16 cellular contexts compared by ENCODE assay signal in genomic region chr11:227824-228223, GRCh38. TPM values are rescaled to one million over a fixed set of nuclear protein-coding genes. Genes with fewer than 3 reads are reported as not detected.
DNase-seq lines count a peak whose midpoint lies in the region; ATAC-seq, FAIRE-seq and TF ChIP-seq lines count a peak whose summit lies in the region.
"Had no signal": no experiment of that assay in that cellular context is flagged by ENCODE, and none has a peak within 500 bp of the region (broad histone marks: within the 10 kb centered on the region; RNA-seq: fewer than 3 reads in every experiment).

No MANE protein-coding gene starts in this region.

- no peak overlapping the region for H3K9ac ChIP-seq in kidney (ENCODE audit: low read length in 2 of 2)
- H3K9ac ChIP-seq: BLaER1 treated with 17β-estradiol and CSF1 and Interleukin-3, amounts not matched to agents 10 nM and 100 nM; GM23248 had no signal

- H3K4me3 Mint-ChIP-seq in stimulated activated effector memory CD8-positive, alpha-beta T cell treated with anti-CD3 and anti-CD28 coated beads, Interleukin-12 subunit alpha, Interleukin-12 subunit beta, amount 100 ng/mL, for 72 hours: no peak overlapping the region

- peak overlapping the region; percentile 26 for H3K27ac Mint-ChIP-seq in stimulated activated effector memory CD8-positive, alpha-beta T cell treated with anti-CD3 and anti-CD28 coated beads, Interleukin-12 subunit alpha, Interleukin-12 subunit beta, amount 100 ng/mL, for 72 hours
- H3K27ac Mint-ChIP-seq: CD4-positive, CD25-positive, alpha-beta regulatory T cell had no signal

- ATAC-seq in Panc1 (no peak), left cardiac atrium (no peak)
- no peak for ATAC-seq in stimulated activated effector memory CD8-positive, alpha-beta T cell treated with anti-CD3 and anti-CD28 coated beads, Interleukin-12 subunit alpha, Interleukin-12 subunit beta, amount 100 ng/mL, for 72 hours
- ATAC-seq: HCT116 had no signal

- TF ChIP-seq CTCF in Panc1 (IDR thresholded peaks at IDR 0.05) (no peak), kidney (IDR thresholded peaks at IDR 0.05; ENCODE audit: borderline replicate concordance, extremely low read depth, insufficient read depth) (no peak)

- CTCF ChIA-PET in Panc1 (lab: Charles Lee): no interaction called here

- POLR2A ChIA-PET in Panc1 (lab: Charles Lee): no interaction called here

- FAIRE-seq in kidney (lab: Jason Lieb, UNC): no peak
- FAIRE-seq: H54 had no signal

- no peak overlapping the region for H3K27ac ChIP-seq in Panc1 (ENCODE audit: low read length)
- H3K27ac ChIP-seq in kidney (ENCODE audit: low read depth in 2 of 2, low read length in 2 of 2): no peak overlapping the region
- H3K27ac ChIP-seq: GM23248, HL-60 had no signal

- in situ Hi-C loops in Panc1 (cut with HindIII; ENCODE audit: low pct_unique_long_range_greater_than_20kb, low sequenced_read_pairs): no loop called here

- intact Hi-C loops in Panc1 (cut with micrococcal nuclease; ENCODE audit: unreplicated experiment) (no loop called here), kidney (cut with DNase I) (no loop called here), left cardiac atrium (cut with DNase I) (no loop called here)

- H3K9me3 ChIP-seq in Panc1 (ENCODE audit: control insufficient read depth, insufficient read depth, low read depth, low read length): no peaks in the 10 kb centered on the region
- no peaks in the 10 kb centered on the region for H3K9me3 ChIP-seq in kidney (ENCODE audit: control insufficient read depth in 1 of 2, low read length in 2 of 2)
- H3K9me3 ChIP-seq: BLaER1 treated with 17β-estradiol and CSF1 and Interleukin-3, amounts not matched to agents 10 nM and 100 nM had no signal

- H3K27me3 ChIP-seq in Panc1 (ENCODE audit: control insufficient read depth, insufficient read depth, low read length): no peaks in the 10 kb centered on the region
- H3K27me3 ChIP-seq: BLaER1 treated with 17β-estradiol and CSF1 and Interleukin-3, amounts not matched to agents 10 nM and 100 nM had no signal

- H3K36me3 ChIP-seq in Panc1 (ENCODE audit: control insufficient read depth, insufficient read depth, low read length): no peaks in the 10 kb centered on the region
- H3K36me3 ChIP-seq in kidney (ENCODE audit: control insufficient read depth in 1 of 2, insufficient read depth in 2 of 2, low read length in 2 of 2): peaks cover 5 to 9% of the 10 kb centered on the region in 2 donors

- H3K4me3 ChIP-seq in Panc1 (ENCODE audit: low read depth in 2 of 2, low read length in 2 of 2) (no peak overlapping the region), kidney (ENCODE audit: low read length in 2 of 2) (no peak overlapping the region)
- H3K4me3 ChIP-seq: BLaER1 treated with 17β-estradiol and CSF1 and Interleukin-3, amounts not matched to agents 10 nM and 100 nM; GM23248 had no signal

- H3K4me1 ChIP-seq in Panc1 (ENCODE audit: control insufficient read depth, insufficient read depth, low read length) (no peaks in the 10 kb centered on the region), kidney (ENCODE audit: control insufficient read depth in 1 of 2, insufficient read depth in 1 of 2, low read depth in 1 of 2, low read length in 2 of 2) (no peaks in the 10 kb centered on the region)

- no peaks in the 10 kb centered on the region for H3K9me3 Mint-ChIP-seq in stimulated activated effector memory CD8-positive, alpha-beta T cell treated with anti-CD3 and anti-CD28 coated beads, Interleukin-12 subunit alpha, Interleukin-12 subunit beta, amount 100 ng/mL, for 72 hours
- H3K9me3 Mint-ChIP-seq: CD4-positive, CD25-positive, alpha-beta regulatory T cell had no signal

- DNase-seq in activated effector memory CD4-positive, alpha-beta T cell treated with anti-CD3 and anti-CD28 coated beads, Interleukin-2, amount 50 U/mL, for 16 hours: peak; percentile 22
- DNase-seq in activated effector memory CD4-positive, alpha-beta T cell treated with Interleukin-2 at 50 U/mL for 16 hours: no peak
- DNase-seq in Panc1 (ENCODE audit: low read depth, low spot score): no peak
- peak; percentile 6 for DNase-seq in kidney
- no peak for DNase-seq in stimulated activated effector memory CD8-positive, alpha-beta T cell treated with anti-CD3 and anti-CD28 coated beads, Interleukin-12 subunit alpha, Interleukin-12 subunit beta, amount 100 ng/mL, for 72 hours (ENCODE audit: low spot score in 2 of 2)
- DNase-seq in NCI-H1105 (lab: John Stamatoyannopoulos, UW): no peak
- DNase-seq in left cardiac atrium: no peak
- DNase-seq: ACHN; CD4-positive, CD25-positive, alpha-beta regulatory T cell; GM23248 had no signal

- TSS peak; percentile 55 for BruUV-seq in Panc1 (replicated peaks; lab: Mats Ljungman, UMichigan)

- peaks cover 19% of the 10 kb centered on the region for H3K36me3 Mint-ChIP-seq in stimulated activated effector memory CD8-positive, alpha-beta T cell treated with anti-CD3 and anti-CD28 coated beads, Interleukin-12 subunit alpha, Interleukin-12 subunit beta, amount 100 ng/mL, for 72 hours

- H3K4me1 Mint-ChIP-seq in stimulated activated effector memory CD8-positive, alpha-beta T cell treated with anti-CD3 and anti-CD28 coated beads, Interleukin-12 subunit alpha, Interleukin-12 subunit beta, amount 100 ng/mL, for 72 hours: peaks cover 22% of the 10 kb centered on the region

RNA-seq across cellular contexts. Expression of gene SIRT3, which starts 8.3 kb away (rescaled TPM):
- 37.5 TPM for total RNA-seq in Panc1 (2021; ENCODE audit: unreplicated experiment)
- 56.2 TPM for polyA plus RNA-seq in Panc1 (2012; ENCODE audit: insufficient read length)
- total RNA-seq in kidney: 28.3 TPM
- polyA plus RNA-seq in kidney (ENCODE audit: insufficient read depth, low read depth, low replicate concordance): 28.7 TPM
- total RNA-seq in left cardiac atrium: 10 to 100 TPM; 21.1 to 21.6 TPM

RNA-seq across cellular contexts. Expression of gene PSMD13, which starts 9.0 kb away (rescaled TPM):
- 271 TPM for total RNA-seq in Panc1 (2021; ENCODE audit: unreplicated experiment)
- 202 TPM for polyA plus RNA-seq in Panc1 (2012; ENCODE audit: insufficient read length)
- 87.7 TPM for total RNA-seq in kidney
- polyA plus RNA-seq in kidney (ENCODE audit: insufficient read depth, low read depth, low replicate concordance): 115 TPM
- total RNA-seq in left cardiac atrium: 10 to 100 TPM; 75.5 to 87.3 TPM

RNA-seq across cellular contexts. Expression of gene RIC8A, which starts 20.3 kb away (rescaled TPM):
- 264 TPM for total RNA-seq in Panc1 (2021; ENCODE audit: unreplicated experiment)
- 259 TPM for polyA plus RNA-seq in Panc1 (2012; ENCODE audit: insufficient read length)
- total RNA-seq in kidney: 92.1 TPM
- polyA plus RNA-seq in kidney (ENCODE audit: insufficient read depth, low read depth, low replicate concordance): 52.3 TPM
- total RNA-seq in left cardiac atrium: 10 to 100 TPM; 54.1 to 67.4 TPM

RNA-seq across cellular contexts. Expression of gene BET1L, which starts 20.6 kb away (rescaled TPM):
- 89.0 TPM for total RNA-seq in Panc1 (2021; ENCODE audit: unreplicated experiment)
- 78.9 TPM for polyA plus RNA-seq in Panc1 (2012; ENCODE audit: insufficient read length)
- total RNA-seq in kidney: 56.5 TPM
- polyA plus RNA-seq in kidney (ENCODE audit: insufficient read depth, low read depth, low replicate concordance): 43.9 TPM
- 10 to 100 TPM; 27.6 to 44.5 TPM for total RNA-seq in left cardiac atrium

RNA-seq across cellular contexts. Expression of gene SCGB1C1, which starts 34.9 kb away (rescaled TPM):
- total RNA-seq in Panc1 (2021; ENCODE audit: unreplicated experiment): not detected
- polyA plus RNA-seq in Panc1 (2012; ENCODE audit: insufficient read length): not detected
- total RNA-seq in kidney: not detected
- not detected for polyA plus RNA-seq in kidney (ENCODE audit: insufficient read depth, low read depth, low replicate concordance)
- not detected for total RNA-seq in left cardiac atrium
- total RNA-seq: A172; CD4-positive, CD25-positive, alpha-beta regulatory T cell; Daoy; GM23248 had no signal
- polyA plus RNA-seq: CD4-positive, CD25-positive, alpha-beta regulatory T cell; GM23248 had no signal

Comparison
In these comparisons a context has a peak if more than half of its experiments do, and no peak if none do; other contexts are left out.
1. DNase-seq: peak in activated effector memory CD4-positive, alpha-beta T cell treated with anti-CD3 and anti-CD28 coated beads, Interleukin-2, amount 50 U/mL, for 16 hours (single experiment) and kidney (single experiment); none in activated effector memory CD4-positive, alpha-beta T cell treated with Interleukin-2 at 50 U/mL for 16 hours (single experiment), Panc1 (single experiment), stimulated activated effector memory CD8-positive, alpha-beta T cell treated with anti-CD3 and anti-CD28 coated beads, Interleukin-12 subunit alpha, Interleukin-12 subunit beta, amount 100 ng/mL, for 72 hours (0 of 2), NCI-H1105 (single experiment) and left cardiac atrium (single experiment).